In genomic region chr10:113015201-113015600, GRCh38 we compare ENCODE assay signal across 18 cellular contexts.
"Had no signal": no experiment of that assay in that cellular context is flagged by ENCODE, and none has a peak within 500 bp of the region (broad histone marks: within the 10 kb centered on the region; RNA-seq: fewer than 3 reads in every experiment).

No MANE protein-coding gene starts in this region.

- H3K9me3 ChIP-seq: ascending aorta, breast epithelium, esophagus squamous epithelium, thoracic aorta, uterus had no signal

- H3K27me3 ChIP-seq: ascending aorta, breast epithelium, esophagus squamous epithelium, hepatocyte, uterus had no signal

- DNase-seq: activated CD4-positive, alpha-beta T cell treated with anti-CD3 and anti-CD28 coated beads for 1 hour; activated CD4-positive, alpha-beta T cell treated with anti-CD3 and anti-CD28 coated beads, Interleukin-2, amount 50 U/mL, for 48 hours; activated naive CD4-positive, alpha-beta T cell treated with Interleukin-2 at 50 U/mL for 16 hours; activated naive CD8-positive, alpha-beta T cell treated with anti-CD3 and anti-CD28 coated beads, Interleukin-2, amount 50 U/mL, for 24 hours; cerebellar nuclear complex; effector CD8-positive, alpha-beta T cell; esophagus squamous epithelium; left ventricle myocardium superior; naive thymus-derived CD8-positive, alpha-beta T cell; stimulated activated CD4-positive, alpha-beta T cell treated with anti-CD3 and anti-CD28 coated beads, Interleukin-12 subunit alpha, Interleukin-12 subunit beta, amount 100 ng/mL, for 4 hours; stimulated activated CD4-positive, alpha-beta T cell treated with anti-CD3 and anti-CD28 coated beads, Interleukin-2, amount 100 ng/mL, for 24 hours; uterus had no signal

- H3K27ac ChIP-seq: ascending aorta, esophagus squamous epithelium, hepatocyte, thoracic aorta, uterus had no signal

- H3K36me3 ChIP-seq: ascending aorta, breast epithelium, esophagus squamous epithelium, thoracic aorta, uterus had no signal

- ATAC-seq: activated naive CD8-positive, alpha-beta T cell treated with anti-CD3 and anti-CD28 coated beads, Interleukin-2, amount 50 U/mL, for 24 hours; activated T-helper 17 cell treated with anti-CD3 and anti-CD28 coated beads, Interleukin-2, amount 50 U/mL, for 72 hours; left ventricle myocardium superior; naive thymus-derived CD8-positive, alpha-beta T cell; stimulated activated effector memory CD8-positive, alpha-beta T cell treated with anti-CD3 and anti-CD28 coated beads, Interleukin-12 subunit alpha, Interleukin-12 subunit beta, amount 100 ng/mL, for 72 hours had no signal

- H3K4me3 ChIP-seq: ascending aorta, breast epithelium, esophagus squamous epithelium, hepatocyte, thoracic aorta, uterus had no signal
